ENCODE assay signal across 21 cellular contexts in genomic region chr22:30337461-30337778, GRCh38. TPM values are rescaled to one million over a fixed set of nuclear protein-coding genes. Genes with fewer than 3 reads are reported as not detected.
DNase-seq lines count a peak whose midpoint lies in the region; ATAC-seq, FAIRE-seq and TF ChIP-seq lines count a peak whose summit lies in the region.
"Had no signal": no experiment of that assay in that cellular context is flagged by ENCODE, and none has a peak within 500 bp of the region (broad histone marks: within the 10 kb centered on the region; RNA-seq: fewer than 3 reads in every experiment).

No MANE protein-coding gene starts in this region.

- in situ Hi-C loops in HepG2 (cut with HindIII; ENCODE audit: extremely low pct_ligation_motif_present, low pct_unique_long_range_greater_than_20kb), result no loop called here

- H3K79me2 ChIP-seq in HepG2 (ENCODE audit: insufficient read depth, low read length), result no peaks in the 10 kb centered on the region

- intact Hi-C loops in right lobe of liver (cut with DNase I), result no loop called here
- intact Hi-C loops in HepG2 (cut with micrococcal nuclease; ENCODE audit: unreplicated experiment), result no loop called here

- 59% methylated on average over 6 of the region's 8 CpGs for WGBS in right lobe of liver (ENCODE audit: insufficient coverage, low coverage, low lambda C conversion rate, missing lambda C conversion rate)
- WGBS in HepG2 (ENCODE audit: low lambda C conversion rate), result 98% methylated on average over 6 of the region's 8 CpGs

- H3K9me3 ChIP-seq in right lobe of liver, result no peaks in the 10 kb centered on the region
- H3K9me3 ChIP-seq in HepG2 (ENCODE audit: low read length), result no peaks in the 10 kb centered on the region
- H3K9me3 ChIP-seq in right atrium auricular region, result no peaks in the 10 kb centered on the region
- no peaks in the 10 kb centered on the region for H3K9me3 ChIP-seq in subcutaneous abdominal adipose tissue (ENCODE audit: control insufficient read depth in 5 of 5, low read length in 5 of 5)
- H3K9me3 ChIP-seq: BE2C, Peyer's patch, SJSA1 had no signal

- no peak overlapping the region for H3K9ac ChIP-seq in HepG2 (ENCODE audit: insufficient read depth, low read depth, low read length)
- no peak overlapping the region for H3K9ac ChIP-seq in subcutaneous abdominal adipose tissue (ENCODE audit: low read length in 5 of 5)
- H3K9ac ChIP-seq: KMS-11 had no signal

- no peak for FAIRE-seq in HepG2 (lab: Jason Lieb, UNC)
- FAIRE-seq: H1, HTR-8/SVneo had no signal

- H3K27ac ChIP-seq in right lobe of liver (peak overlapping the region in 1 of 3 donors; percentile 8), HepG2 (ENCODE audit: extremely low read length, insufficient read depth, low read length) (no peak overlapping the region), right atrium auricular region (peak overlapping the region; percentile 12 to 40), subcutaneous abdominal adipose tissue (ENCODE audit: low read depth, low read length) (peak overlapping the region; percentile 37)
- H3K27ac ChIP-seq: KMS-11, Peyer's patch, SJSA1 had no signal

- peak; percentile 25 to 64 (median 46) for ATAC-seq in right lobe of liver
- ATAC-seq in HepG2, result no peak
- no peak for ATAC-seq in GM18868 (IDR thresholded peaks at IDR 0.05; ENCODE audit: unreplicated experiment)
- ATAC-seq: HCT116 had no signal

- BruUV-seq in HepG2 (replicated peaks; lab: Mats Ljungman, UMichigan), result no TSS peak

- peaks cover 0 to 5% (median 0%) of the 10 kb centered on the region in 4 donors for H3K4me1 ChIP-seq in right lobe of liver
- H3K4me1 ChIP-seq in HepG2 (ENCODE audit: insufficient read depth, low read length), result peaks cover 26% of the 10 kb centered on the region
- H3K4me1 ChIP-seq in right atrium auricular region, result peaks cover 0 to 40% of the 10 kb centered on the region in 2 donors
- H3K4me1 ChIP-seq in subcutaneous abdominal adipose tissue (ENCODE audit: control insufficient read depth in 5 of 5, insufficient read depth in 5 of 5, low read length in 5 of 5), result peaks cover 5 to 64% (median 32%) of the 10 kb centered on the region in 5 donors
- H3K4me1 ChIP-seq: BE2C, SJSA1 had no signal

- peak in 1 of 3 donors; percentile 82 for DNase-seq in right lobe of liver
- DNase-seq in HepG2 (ENCODE audit: low spot score), result no peak
- DNase-seq in right atrium auricular region (ENCODE audit: low spot score), result no peak
- DNase-seq: BE2C; CD4-positive, CD25-positive, alpha-beta regulatory T cell; DMS79; IMR-90; NCI-H1092 treated with DMSO at 0.1 percent for 48 hours; NCI-H1436 treated with DMSO at 0.1 percent for 48 hours; NCI-H2029; NCI-H345; NCI-H524 treated with DMSO at 0.1 percent for 48 hours; NCI-H82; Peyer's patch had no signal

- TF ChIP-seq POLR2A in right lobe of liver (IDR thresholded peaks at IDR 0.05) (no peak), HepG2 (IDR thresholded peaks at IDR 0.05; ENCODE audit: insufficient read depth in 1 of 2, low read depth in 2 of 2, low read length in 2 of 2) (no peak)

- H3K36me3 ChIP-seq in right lobe of liver (peaks cover 15 to 99% (median 74%) of the 10 kb centered on the region in 4 donors), HepG2 (replicated peaks in 1 of 2; ENCODE audit: control insufficient read depth in 1 of 2, insufficient read depth in 2 of 2, low read length in 2 of 2) (peaks cover 52 to 94% of the 10 kb centered on the region in 2 experiments), right atrium auricular region (peaks cover 100% of the 10 kb centered on the region), subcutaneous abdominal adipose tissue (ENCODE audit: control insufficient read depth in 5 of 5, insufficient read depth in 5 of 5, low read length in 5 of 5) (peaks cover 10 to 100% (median 98%) of the 10 kb centered on the region in 5 donors)

- no peak for TF ChIP-seq EP300 in HepG2 (IDR thresholded peaks at IDR 0.05; ENCODE audit: low read depth in 2 of 2, low read length in 2 of 2)
- TF ChIP-seq EP300 in HepG2 (CRISPR knock-in tag; IDR thresholded peaks at IDR 0.05; ENCODE audit: borderline replicate concordance), result no peak

- no peak for TF ChIP-seq CTCF in right lobe of liver (IDR thresholded peaks at IDR 0.05)
- TF ChIP-seq CTCF in HepG2 (CRISPR knock-in tag; IDR thresholded peaks at IDR 0.05), result no peak
- TF ChIP-seq CTCF in right atrium auricular region (IDR thresholded peaks at IDR 0.05), result no peak

- H3K27me3 ChIP-seq in right lobe of liver (no peaks in the 10 kb centered on the region), HepG2 (ENCODE audit: control insufficient read depth in 1 of 2, insufficient read depth in 2 of 2, low read length in 2 of 2) (no peaks in the 10 kb centered on the region), right atrium auricular region (no peaks in the 10 kb centered on the region), subcutaneous abdominal adipose tissue (ENCODE audit: control insufficient read depth in 5 of 5, insufficient read depth in 4 of 5, low read length in 5 of 5) (no peaks in the 10 kb centered on the region)
- H3K27me3 ChIP-seq: BE2C, Peyer's patch, SJSA1 had no signal

- H2AFZ ChIP-seq in HepG2 (ENCODE audit: low read length), result no peak overlapping the region

- no peaks in the 10 kb centered on the region; the same call in 1 of the 2 replicates for H4K20me1 ChIP-seq in HepG2 (ENCODE audit: insufficient read depth, low read length)

- H3K4me2 ChIP-seq in HepG2 (ENCODE audit: low read depth, low read length), result no peak overlapping the region
- H3K4me2 ChIP-seq: KMS-11 had no signal

- no peak for TF ChIP-seq RAD21 in HepG2 (CRISPR knock-in tag; IDR thresholded peaks at IDR 0.05)

- POLR2A ChIA-PET in HepG2 (lab: Yijun Ruan, JAX), result interaction anchor here (0.6 to 2.3 kb wide), 2 partner anchors 11 to 500 kb away, joined by 3 to 11 read pairs; partner anchors contain the start of genes ASCC2 and TBC1D10A

- H3K4me3 ChIP-seq in right lobe of liver (no peak overlapping the region), HepG2 (replicated peaks in 1 of 3; ENCODE audit: insufficient read depth in 1 of 3, low read depth in 2 of 3, low read length in 3 of 3) (no peak overlapping the region), right atrium auricular region (no peak overlapping the region), subcutaneous abdominal adipose tissue (ENCODE audit: low read depth in 1 of 5, low read length in 5 of 5) (no peak overlapping the region)
- H3K4me3 ChIP-seq: Peyer's patch, SJSA1 had no signal

- CTCF ChIA-PET in HepG2 (lab: Yijun Ruan, JAX; ENCODE audit: low intra/inter-chr PET ratio, low total read pairs), result no interaction called here

RNA-seq across cellular contexts. Expression of gene TBC1D10A, which starts 10.7 kb away (rescaled TPM):
- total RNA-seq in right lobe of liver, result 10 to 100 TPM in 3 of 6 experiments, 1 to 10 TPM in 3; 6.6 to 12.6 (median 10.0) TPM
- 3.6 and 4.2 TPM in 2 replicates for total RNA-seq in HepG2 (2016; rRNA removed; fragmentation: Illumina TruSeq; extraction: Trizol)
- 1.3 and 1.7 TPM in 2 replicates for total RNA-seq in HepG2 (2016; cell fraction: cytosol; rRNA removed; fragmentation: Illumina TruSeq; extraction: Trizol; ENCODE audit: low read depth)
- 2.7 and 5.3 TPM in 2 replicates for total RNA-seq in HepG2 (2016; cell fraction: insoluble cytoplasmic fraction; rRNA removed; fragmentation: Illumina TruSeq; extraction: Trizol)
- 2.2 and 2.6 TPM in 2 replicates for total RNA-seq in HepG2 (2016; cell fraction: membrane; rRNA removed; fragmentation: Illumina TruSeq; extraction: Trizol)
- total RNA-seq in HepG2 (2016; cell fraction: nucleus; rRNA removed; fragmentation: Illumina TruSeq; extraction: Trizol), result 3.0 and 3.7 TPM in 2 replicates
- polyA plus RNA-seq in HepG2 (2011; rRNA removed), result 4.9 and 6.0 TPM in 2 replicates
- 3.5 and 5.6 TPM in 2 replicates for polyA plus RNA-seq in HepG2 (2011; cell fraction: cytosol; rRNA removed)
- 13.6 and 14.3 TPM in 2 replicates for polyA plus RNA-seq in HepG2 (2011; cell fraction: nucleus; rRNA removed)
- polyA plus RNA-seq in HepG2 (2012), result 3.8 and 4.0 TPM in 2 replicates
- polyA plus RNA-seq in HepG2 (2016; cell fraction: cytosol; fragmentation: Illumina TruSeq; extraction: Trizol; ENCODE audit: low read depth), result 0.68 and 0.98 TPM in 2 replicates
- 3.0 and 4.4 TPM in 2 replicates for polyA plus RNA-seq in HepG2 (2016; cell fraction: insoluble cytoplasmic fraction; fragmentation: Illumina TruSeq; extraction: Trizol; ENCODE audit: low read depth)
- polyA plus RNA-seq in HepG2 (2016; cell fraction: membrane; fragmentation: Illumina TruSeq; extraction: Trizol; ENCODE audit: low read depth), result 0.73 and 1.0 TPM in 2 replicates
- 6.5 and 9.4 TPM in 2 replicates for polyA plus RNA-seq in HepG2 (2016; cell fraction: nucleus; fragmentation: Illumina TruSeq; extraction: Trizol; ENCODE audit: insufficient read depth, low read depth)
- 3.0 and 10.8 TPM in 2 replicates for polyA minus RNA-seq in HepG2 (2011; rRNA and poly(A)+ RNA removed; ENCODE audit: low replicate concordance)
- 4.6 and 5.8 TPM in 2 replicates for polyA minus RNA-seq in HepG2 (2011; cell fraction: cytosol; rRNA and poly(A)+ RNA removed)
- polyA minus RNA-seq in HepG2 (2011; cell fraction: nucleus; rRNA and poly(A)+ RNA removed), result 7.8 and 10.4 TPM in 2 replicates
- total RNA-seq in right atrium auricular region, result 1 to 10 TPM; 5.9 to 9.3 TPM

RNA-seq across cellular contexts. Expression of gene SF3A1, which starts 19.3 kb away (rescaled TPM):
- total RNA-seq in right lobe of liver (10 to 100 TPM; 42.6 to 72.8 (median 66.5) TPM), HepG2 (2016; rRNA removed; fragmentation: Illumina TruSeq; extraction: Trizol) (22.0 and 31.8 TPM in 2 replicates), right atrium auricular region (10 to 100 TPM; 52.3 to 81.1 TPM)
- total RNA-seq in HepG2 (2016; cell fraction: cytosol; rRNA removed; fragmentation: Illumina TruSeq; extraction: Trizol; ENCODE audit: low read depth), result 9.8 and 11.6 TPM in 2 replicates
- total RNA-seq in HepG2 (2016; cell fraction: insoluble cytoplasmic fraction; rRNA removed; fragmentation: Illumina TruSeq; extraction: Trizol), result 20.9 and 27.0 TPM in 2 replicates
- total RNA-seq in HepG2 (2016; cell fraction: membrane; rRNA removed; fragmentation: Illumina TruSeq; extraction: Trizol), result 13.8 and 16.2 TPM in 2 replicates
- 23.6 and 29.5 TPM in 2 replicates for total RNA-seq in HepG2 (2016; cell fraction: nucleus; rRNA removed; fragmentation: Illumina TruSeq; extraction: Trizol)
- polyA plus RNA-seq in HepG2 (2011; rRNA removed), result 10.0 and 16.2 TPM in 2 replicates
- 5.3 and 6.6 TPM in 2 replicates for polyA plus RNA-seq in HepG2 (2011; cell fraction: cytosol; rRNA removed)
- polyA plus RNA-seq in HepG2 (2011; cell fraction: nucleus; rRNA removed), result 42.5 and 51.9 TPM in 2 replicates
- 38.4 and 47.2 TPM in 2 replicates for polyA plus RNA-seq in HepG2 (2012)
- 5.6 and 6.5 TPM in 2 replicates for polyA plus RNA-seq in HepG2 (2016; cell fraction: cytosol; fragmentation: Illumina TruSeq; extraction: Trizol; ENCODE audit: low read depth)
- 22.2 and 52.1 TPM in 2 replicates for polyA plus RNA-seq in HepG2 (2016; cell fraction: insoluble cytoplasmic fraction; fragmentation: Illumina TruSeq; extraction: Trizol; ENCODE audit: low read depth)
- polyA plus RNA-seq in HepG2 (2016; cell fraction: membrane; fragmentation: Illumina TruSeq; extraction: Trizol; ENCODE audit: low read depth), result 8.5 and 15.3 TPM in 2 replicates
- polyA plus RNA-seq in HepG2 (2016; cell fraction: nucleus; fragmentation: Illumina TruSeq; extraction: Trizol; ENCODE audit: insufficient read depth, low read depth), result 40.6 and 47.6 TPM in 2 replicates
- 43.5 and 95.1 TPM in 2 replicates for polyA minus RNA-seq in HepG2 (2011; rRNA and poly(A)+ RNA removed; ENCODE audit: low replicate concordance)
- polyA minus RNA-seq in HepG2 (2011; cell fraction: cytosol; rRNA and poly(A)+ RNA removed), result 61.1 and 71.4 TPM in 2 replicates
- polyA minus RNA-seq in HepG2 (2011; cell fraction: nucleus; rRNA and poly(A)+ RNA removed), result 49.2 and 53.6 TPM in 2 replicates

RNA-seq across cellular contexts. Expression of gene CCDC157, which starts 19.4 kb away (rescaled TPM):
- total RNA-seq in right lobe of liver (1 to 10 TPM in 3 of 6 experiments, under 1 TPM in 3; 0.54 to 2.9 (median 0.86) TPM), HepG2 (2016; rRNA removed; fragmentation: Illumina TruSeq; extraction: Trizol) (0.98 and 1.6 TPM in 2 replicates), right atrium auricular region (under 1 TPM; 0.26 to 0.55 TPM)
- 2.1 and 2.2 TPM in 2 replicates for total RNA-seq in HepG2 (2016; cell fraction: cytosol; rRNA removed; fragmentation: Illumina TruSeq; extraction: Trizol; ENCODE audit: low read depth)
- 0.79 and 1.9 TPM in 2 replicates for total RNA-seq in HepG2 (2016; cell fraction: insoluble cytoplasmic fraction; rRNA removed; fragmentation: Illumina TruSeq; extraction: Trizol)
- total RNA-seq in HepG2 (2016; cell fraction: membrane; rRNA removed; fragmentation: Illumina TruSeq; extraction: Trizol), result 1.9 and 3.1 TPM in 2 replicates
- 1.4 and 1.6 TPM in 2 replicates for total RNA-seq in HepG2 (2016; cell fraction: nucleus; rRNA removed; fragmentation: Illumina TruSeq; extraction: Trizol)
- 1.4 and 2.3 TPM in 2 replicates for polyA plus RNA-seq in HepG2 (2011; rRNA removed)
- polyA plus RNA-seq in HepG2 (2011; cell fraction: cytosol; rRNA removed), result 1.1 and 1.8 TPM in 2 replicates
- polyA plus RNA-seq in HepG2 (2011; cell fraction: nucleus; rRNA removed), result 5.8 and 7.1 TPM in 2 replicates
- 0.64 and 1.3 TPM in 2 replicates for polyA plus RNA-seq in HepG2 (2012)
- 3.4 and 4.1 TPM in 2 replicates for polyA plus RNA-seq in HepG2 (2016; cell fraction: cytosol; fragmentation: Illumina TruSeq; extraction: Trizol; ENCODE audit: low read depth)
- polyA plus RNA-seq in HepG2 (2016; cell fraction: insoluble cytoplasmic fraction; fragmentation: Illumina TruSeq; extraction: Trizol; ENCODE audit: low read depth), result 1.2 and 1.5 TPM in 2 replicates
- 2.2 and 3.2 TPM in 2 replicates for polyA plus RNA-seq in HepG2 (2016; cell fraction: membrane; fragmentation: Illumina TruSeq; extraction: Trizol; ENCODE audit: low read depth)
- polyA plus RNA-seq in HepG2 (2016; cell fraction: nucleus; fragmentation: Illumina TruSeq; extraction: Trizol; ENCODE audit: insufficient read depth, low read depth), result 3.1 and 3.2 TPM in 2 replicates
- 2.6 and 4.7 TPM in 2 replicates for polyA minus RNA-seq in HepG2 (2011; rRNA and poly(A)+ RNA removed; ENCODE audit: low replicate concordance)
- 0.79 and 1.4 TPM in 2 replicates for polyA minus RNA-seq in HepG2 (2011; cell fraction: cytosol; rRNA and poly(A)+ RNA removed)
- 1.9 and 3.0 TPM in 2 replicates for polyA minus RNA-seq in HepG2 (2011; cell fraction: nucleus; rRNA and poly(A)+ RNA removed)

RNA-seq across cellular contexts. Expression of gene CASTOR1, which starts 48.1 kb away (rescaled TPM):
- total RNA-seq in right lobe of liver (1 to 10 TPM in 5 of 6 experiments, under 1 TPM in 1; 0.86 to 8.6 (median 4.0) TPM), HepG2 (2016; rRNA removed; fragmentation: Illumina TruSeq; extraction: Trizol) (1.1 and 2.6 TPM in 2 replicates), right atrium auricular region (10 to 100 TPM in 1 of 2 donors, 1 to 10 TPM in 1; 8.1 to 12.5 TPM)
- 0.81 and 0.88 TPM in 2 replicates for total RNA-seq in HepG2 (2016; cell fraction: cytosol; rRNA removed; fragmentation: Illumina TruSeq; extraction: Trizol; ENCODE audit: low read depth)
- 0.70 and 1.2 TPM in 2 replicates for total RNA-seq in HepG2 (2016; cell fraction: insoluble cytoplasmic fraction; rRNA removed; fragmentation: Illumina TruSeq; extraction: Trizol)
- total RNA-seq in HepG2 (2016; cell fraction: membrane; rRNA removed; fragmentation: Illumina TruSeq; extraction: Trizol), result 2.4 and 2.9 TPM in 2 replicates
- 1.6 and 2.3 TPM in 2 replicates for total RNA-seq in HepG2 (2016; cell fraction: nucleus; rRNA removed; fragmentation: Illumina TruSeq; extraction: Trizol)
- 4.4 and 6.2 TPM in 2 replicates for polyA plus RNA-seq in HepG2 (2011; rRNA removed)
- 2.6 and 3.9 TPM in 2 replicates for polyA plus RNA-seq in HepG2 (2011; cell fraction: cytosol; rRNA removed)
- 14.3 and 18.8 TPM in 2 replicates for polyA plus RNA-seq in HepG2 (2011; cell fraction: nucleus; rRNA removed)
- 2.3 and 2.7 TPM in 2 replicates for polyA plus RNA-seq in HepG2 (2012)
- polyA plus RNA-seq in HepG2 (2016; cell fraction: cytosol; fragmentation: Illumina TruSeq; extraction: Trizol; ENCODE audit: low read depth), result 0.41 and 0.72 TPM in 2 replicates
- polyA plus RNA-seq in HepG2 (2016; cell fraction: insoluble cytoplasmic fraction; fragmentation: Illumina TruSeq; extraction: Trizol; ENCODE audit: low read depth), result 0.73 and 1.3 TPM in 2 replicates
- 0.99 and 1.3 TPM in 2 replicates for polyA plus RNA-seq in HepG2 (2016; cell fraction: membrane; fragmentation: Illumina TruSeq; extraction: Trizol; ENCODE audit: low read depth)
- polyA plus RNA-seq in HepG2 (2016; cell fraction: nucleus; fragmentation: Illumina TruSeq; extraction: Trizol; ENCODE audit: insufficient read depth, low read depth), result 2.4 TPM in 1 of 2 replicates, not detected in the other
- 1.4 and 5.7 TPM in 2 replicates for polyA minus RNA-seq in HepG2 (2011; rRNA and poly(A)+ RNA removed; ENCODE audit: low replicate concordance)
- polyA minus RNA-seq in HepG2 (2011; cell fraction: cytosol; rRNA and poly(A)+ RNA removed), result 0.97 and 1.6 TPM in 2 replicates
- polyA minus RNA-seq in HepG2 (2011; cell fraction: nucleus; rRNA and poly(A)+ RNA removed), result 2.3 and 2.9 TPM in 2 replicates

RNA-seq across cellular contexts. Expression of gene RNF215, which starts 49.8 kb away (rescaled TPM):
- total RNA-seq in right lobe of liver, result 10 to 100 TPM in 1 of 6 experiments, 1 to 10 TPM in 5; 6.2 to 10.0 (median 7.4) TPM
- total RNA-seq in HepG2 (2016; rRNA removed; fragmentation: Illumina TruSeq; extraction: Trizol), result 2.4 and 5.3 TPM in 2 replicates
- total RNA-seq in HepG2 (2016; cell fraction: cytosol; rRNA removed; fragmentation: Illumina TruSeq; extraction: Trizol; ENCODE audit: low read depth), result 1.6 and 1.9 TPM in 2 replicates
- 2.5 and 5.7 TPM in 2 replicates for total RNA-seq in HepG2 (2016; cell fraction: insoluble cytoplasmic fraction; rRNA removed; fragmentation: Illumina TruSeq; extraction: Trizol)
- total RNA-seq in HepG2 (2016; cell fraction: membrane; rRNA removed; fragmentation: Illumina TruSeq; extraction: Trizol), result 2.5 and 3.5 TPM in 2 replicates
- total RNA-seq in HepG2 (2016; cell fraction: nucleus; rRNA removed; fragmentation: Illumina TruSeq; extraction: Trizol), result 7.1 and 8.8 TPM in 2 replicates
- polyA plus RNA-seq in HepG2 (2011; rRNA removed), result 6.1 and 9.2 TPM in 2 replicates
- 3.8 and 4.9 TPM in 2 replicates for polyA plus RNA-seq in HepG2 (2011; cell fraction: cytosol; rRNA removed)
- polyA plus RNA-seq in HepG2 (2011; cell fraction: nucleus; rRNA removed), result 55.4 and 60.1 TPM in 2 replicates
- polyA plus RNA-seq in HepG2 (2012), result 5.4 and 7.0 TPM in 2 replicates
- polyA plus RNA-seq in HepG2 (2016; cell fraction: cytosol; fragmentation: Illumina TruSeq; extraction: Trizol; ENCODE audit: low read depth), result 1.1 and 1.2 TPM in 2 replicates
- 1.6 and 1.8 TPM in 2 replicates for polyA plus RNA-seq in HepG2 (2016; cell fraction: insoluble cytoplasmic fraction; fragmentation: Illumina TruSeq; extraction: Trizol; ENCODE audit: low read depth)
- polyA plus RNA-seq in HepG2 (2016; cell fraction: membrane; fragmentation: Illumina TruSeq; extraction: Trizol; ENCODE audit: low read depth), result 1.9 and 2.2 TPM in 2 replicates
- polyA plus RNA-seq in HepG2 (2016; cell fraction: nucleus; fragmentation: Illumina TruSeq; extraction: Trizol; ENCODE audit: insufficient read depth, low read depth), result 17.7 and 18.4 TPM in 2 replicates
- 10.6 and 16.6 TPM in 2 replicates for polyA minus RNA-seq in HepG2 (2011; rRNA and poly(A)+ RNA removed; ENCODE audit: low replicate concordance)
- 2.3 and 4.5 TPM in 2 replicates for polyA minus RNA-seq in HepG2 (2011; cell fraction: cytosol; rRNA and poly(A)+ RNA removed)
- 12.6 and 12.9 TPM in 2 replicates for polyA minus RNA-seq in HepG2 (2011; cell fraction: nucleus; rRNA and poly(A)+ RNA removed)
- 1 to 10 TPM; 5.6 to 7.5 TPM for total RNA-seq in right atrium auricular region

Comparison
In these comparisons a context has a peak if more than half of its experiments do, and no peak if none do; other contexts are left out.
1. ATAC-seq: peak in right lobe of liver (4 of 4); none in HepG2 (single experiment) and GM18868 (single experiment).